In the genomic region with DNA sequence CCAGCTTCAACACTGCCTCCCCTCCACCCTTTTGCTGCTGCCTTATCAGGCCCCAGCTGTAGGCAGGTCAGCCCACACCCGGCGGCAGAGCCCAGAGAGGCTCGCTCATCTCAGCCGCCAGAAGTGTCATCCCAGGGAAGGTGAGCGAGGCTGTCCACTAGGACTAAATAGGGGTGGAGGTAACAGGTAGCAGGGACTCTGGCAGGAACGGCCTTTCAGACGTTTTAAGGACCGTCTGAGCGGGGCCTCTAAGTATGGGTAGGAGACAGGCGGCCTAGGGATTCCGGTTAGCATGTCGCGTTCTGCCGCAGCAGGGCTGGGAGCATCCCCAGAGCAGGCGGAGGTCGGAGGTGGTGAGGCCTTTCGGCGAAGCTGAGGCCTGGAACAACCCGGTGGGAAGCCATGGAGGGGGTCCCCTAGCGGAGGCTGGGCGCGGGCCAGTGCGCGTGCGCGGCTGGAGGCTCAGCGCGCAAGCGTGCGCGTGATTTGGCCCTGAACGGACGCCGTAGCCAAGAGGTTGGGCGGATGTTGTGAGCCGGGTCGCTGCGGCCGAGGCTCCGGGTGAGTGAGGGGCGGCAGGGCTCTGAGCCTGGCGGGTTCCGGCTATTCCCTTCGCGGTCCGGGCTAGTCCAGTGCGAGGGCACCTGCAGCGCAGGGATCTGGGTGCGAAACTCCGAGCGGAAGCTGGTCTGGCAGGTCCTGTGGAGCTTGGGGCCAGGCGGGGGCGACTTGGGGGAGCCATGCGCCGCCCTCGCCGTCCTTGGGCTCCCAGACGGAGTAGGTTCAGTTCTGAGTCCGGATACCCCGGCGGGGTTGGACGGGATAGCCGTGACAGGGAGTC, we compare ENCODE assay signal across 1 cellular context.
TF ChIP-seq lines count a peak whose summit lies in the region.

MST1 (minus strand) TSS at position 429 of the 841 bp plus-strand sequence. CDS start 783 bp downstream, outside the sequence.
RNF123 (plus strand) TSS at position 512 of the 841 bp plus-strand sequence. CDS start 1,609 bp downstream, outside the sequence.

TF ChIP-seq in HepG2, 621 proteins besides CTCF, POLR2A, EP300 and RAD21 (continued from another document and continues in another):
- TF ChIP-seq STAT6 (CRISPR knock-in tag; IDR thresholded peaks at IDR 0.05; ENCODE audit: borderline replicate concordance) (no peak), ZNF333 (CRISPR knock-in tag; IDR thresholded peaks at IDR 0.05; ENCODE audit: borderline replicate concordance) (no peak; the same call in 1 of the 2 replicates), HNRNPK (IDR thresholded peaks at IDR 0.05; ENCODE audit: low read depth, low read length, poor library complexity, severe bottlenecking) (no peak), BATF2 (CRISPR knock-in tag; IDR thresholded peaks at IDR 0.05) (no peak), DPF2 (CRISPR knock-in tag; IDR thresholded peaks at IDR 0.05; ENCODE audit: borderline replicate concordance, low read depth) (0 out of 2 replicates have a peak, but pooled peaks have one; percentile 30), ZNF432 (CRISPR knock-in tag; IDR thresholded peaks at IDR 0.05; ENCODE audit: borderline replicate concordance) (no peak), ZNF879 (CRISPR knock-in tag; IDR thresholded peaks at IDR 0.05) (no peak), KAT7 (CRISPR knock-in tag; IDR thresholded peaks at IDR 0.05; ENCODE audit: borderline replicate concordance) (peak; percentile 42; the same call in 1 of the 2 replicates), JARID2 (CRISPR knock-in tag; IDR thresholded peaks at IDR 0.05; ENCODE audit: insufficient replicate concordance) (no peak), GFI1 (CRISPR knock-in tag; IDR thresholded peaks at IDR 0.05; ENCODE audit: borderline replicate concordance) (0 out of 2 replicates have a peak, but pooled peaks have one; percentile 8), SPEN (CRISPR knock-in tag; IDR thresholded peaks at IDR 0.05; ENCODE audit: low read depth) (peak; percentile 93), ZNF326 (CRISPR knock-in tag; IDR thresholded peaks at IDR 0.05; ENCODE audit: borderline replicate concordance) (peak; percentile 62; the same call in 1 of the 2 replicates), NR1H2 (CRISPR knock-in tag; IDR thresholded peaks at IDR 0.05; ENCODE audit: borderline replicate concordance, low read depth) (no peak), ZNF530 (CRISPR knock-in tag; IDR thresholded peaks at IDR 0.05; ENCODE audit: low read depth) (no peak), ZNF678 (CRISPR knock-in tag; IDR thresholded peaks at IDR 0.05) (0 out of 2 replicates have a peak, but pooled peaks have one; percentile 38), MBD4 (IDR thresholded peaks at IDR 0.05; ENCODE audit: borderline replicate concordance, low read length) (no peak), PHF20 (CRISPR knock-in tag; IDR thresholded peaks at IDR 0.05) (peak; percentile 90), ZNF572 (CRISPR knock-in tag; IDR thresholded peaks at IDR 0.05) (no peak), ETV6 (CRISPR knock-in tag; conservative IDR thresholded peaks at IDR 0.05) (no peak), GRHL1 (CRISPR knock-in tag; conservative IDR thresholded peaks at IDR 0.05) (no peak), ZXDC (CRISPR knock-in tag; IDR thresholded peaks at IDR 0.05) (peak; percentile 68; the same call in 1 of the 2 replicates), BCLAF1 (IDR thresholded peaks at IDR 0.05) (no peak), FOSL1 (CRISPR knock-in tag; IDR thresholded peaks at IDR 0.05; ENCODE audit: borderline replicate concordance) (no peak), ELF4 (CRISPR knock-in tag; IDR thresholded peaks at IDR 0.05; ENCODE audit: borderline replicate concordance) (no peak), ZNF740 (CRISPR knock-in tag; IDR thresholded peaks at IDR 0.05) (no peak; the same call in 1 of the 2 replicates), JUNB (CRISPR knock-in tag; IDR thresholded peaks at IDR 0.05; ENCODE audit: borderline replicate concordance) (no peak)
- TF ChIP-seq, protein P1, sequence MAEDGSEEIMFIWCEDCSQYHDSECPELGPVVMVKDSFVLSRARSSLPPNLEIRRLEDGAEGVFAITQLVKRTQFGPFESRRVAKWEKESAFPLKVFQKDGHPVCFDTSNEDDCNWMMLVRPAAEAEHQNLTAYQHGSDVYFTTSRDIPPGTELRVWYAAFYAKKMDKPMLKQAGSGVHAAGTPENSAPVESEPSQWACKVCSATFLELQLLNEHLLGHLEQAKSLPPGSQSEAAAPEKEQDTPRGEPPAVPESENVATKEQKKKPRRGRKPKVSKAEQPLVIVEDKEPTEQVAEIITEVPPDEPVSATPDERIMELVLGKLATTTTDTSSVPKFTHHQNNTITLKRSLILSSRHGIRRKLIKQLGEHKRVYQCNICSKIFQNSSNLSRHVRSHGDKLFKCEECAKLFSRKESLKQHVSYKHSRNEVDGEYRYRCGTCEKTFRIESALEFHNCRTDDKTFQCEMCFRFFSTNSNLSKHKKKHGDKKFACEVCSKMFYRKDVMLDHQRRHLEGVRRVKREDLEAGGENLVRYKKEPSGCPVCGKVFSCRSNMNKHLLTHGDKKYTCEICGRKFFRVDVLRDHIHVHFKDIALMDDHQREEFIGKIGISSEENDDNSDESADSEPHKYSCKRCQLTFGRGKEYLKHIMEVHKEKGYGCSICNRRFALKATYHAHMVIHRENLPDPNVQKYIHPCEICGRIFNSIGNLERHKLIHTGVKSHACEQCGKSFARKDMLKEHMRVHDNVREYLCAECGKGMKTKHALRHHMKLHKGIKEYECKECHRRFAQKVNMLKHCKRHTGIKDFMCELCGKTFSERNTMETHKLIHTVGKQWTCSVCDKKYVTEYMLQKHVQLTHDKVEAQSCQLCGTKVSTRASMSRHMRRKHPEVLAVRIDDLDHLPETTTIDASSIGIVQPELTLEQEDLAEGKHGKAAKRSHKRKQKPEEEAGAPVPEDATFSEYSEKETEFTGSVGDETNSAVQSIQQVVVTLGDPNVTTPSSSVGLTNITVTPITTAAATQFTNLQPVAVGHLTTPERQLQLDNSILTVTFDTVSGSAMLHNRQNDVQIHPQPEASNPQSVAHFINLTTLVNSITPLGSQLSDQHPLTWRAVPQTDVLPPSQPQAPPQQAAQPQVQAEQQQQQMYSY (CRISPR knock-in tag; IDR thresholded peaks at IDR 0.05) = 0 out of 2 replicates have a peak, but pooled peaks have one; percentile 31
- TF ChIP-seq, protein P2, sequence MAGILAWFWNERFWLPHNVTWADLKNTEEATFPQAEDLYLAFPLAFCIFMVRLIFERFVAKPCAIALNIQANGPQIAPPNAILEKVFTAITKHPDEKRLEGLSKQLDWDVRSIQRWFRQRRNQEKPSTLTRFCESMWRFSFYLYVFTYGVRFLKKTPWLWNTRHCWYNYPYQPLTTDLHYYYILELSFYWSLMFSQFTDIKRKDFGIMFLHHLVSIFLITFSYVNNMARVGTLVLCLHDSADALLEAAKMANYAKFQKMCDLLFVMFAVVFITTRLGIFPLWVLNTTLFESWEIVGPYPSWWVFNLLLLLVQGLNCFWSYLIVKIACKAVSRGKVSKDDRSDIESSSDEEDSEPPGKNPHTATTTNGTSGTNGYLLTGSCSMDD (CRISPR knock-in tag; IDR thresholded peaks at IDR 0.05) = no peak
- TF ChIP-seq, protein P3, sequence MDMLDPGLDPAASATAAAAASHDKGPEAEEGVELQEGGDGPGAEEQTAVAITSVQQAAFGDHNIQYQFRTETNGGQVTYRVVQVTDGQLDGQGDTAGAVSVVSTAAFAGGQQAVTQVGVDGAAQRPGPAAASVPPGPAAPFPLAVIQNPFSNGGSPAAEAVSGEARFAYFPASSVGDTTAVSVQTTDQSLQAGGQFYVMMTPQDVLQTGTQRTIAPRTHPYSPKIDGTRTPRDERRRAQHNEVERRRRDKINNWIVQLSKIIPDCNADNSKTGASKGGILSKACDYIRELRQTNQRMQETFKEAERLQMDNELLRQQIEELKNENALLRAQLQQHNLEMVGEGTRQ (IDR thresholded peaks at IDR 0.05; ENCODE audit: low read depth, low read length) = no peak
- TF ChIP-seq, protein P3 (CRISPR knock-in tag; IDR thresholded peaks at IDR 0.05; ENCODE audit: borderline replicate concordance) = no peak; the same call in 1 of the 2 replicates
- TF ChIP-seq, protein P4, sequence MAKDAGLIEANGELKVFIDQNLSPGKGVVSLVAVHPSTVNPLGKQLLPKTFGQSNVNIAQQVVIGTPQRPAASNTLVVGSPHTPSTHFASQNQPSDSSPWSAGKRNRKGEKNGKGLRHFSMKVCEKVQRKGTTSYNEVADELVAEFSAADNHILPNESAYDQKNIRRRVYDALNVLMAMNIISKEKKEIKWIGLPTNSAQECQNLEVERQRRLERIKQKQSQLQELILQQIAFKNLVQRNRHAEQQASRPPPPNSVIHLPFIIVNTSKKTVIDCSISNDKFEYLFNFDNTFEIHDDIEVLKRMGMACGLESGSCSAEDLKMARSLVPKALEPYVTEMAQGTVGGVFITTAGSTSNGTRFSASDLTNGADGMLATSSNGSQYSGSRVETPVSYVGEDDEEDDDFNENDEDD (CRISPR knock-in tag; IDR thresholded peaks at IDR 0.05; ENCODE audit: borderline replicate concordance) = peak; percentile 46
